11 cellular contexts compared by ENCODE assay signal in the genomic region with DNA sequence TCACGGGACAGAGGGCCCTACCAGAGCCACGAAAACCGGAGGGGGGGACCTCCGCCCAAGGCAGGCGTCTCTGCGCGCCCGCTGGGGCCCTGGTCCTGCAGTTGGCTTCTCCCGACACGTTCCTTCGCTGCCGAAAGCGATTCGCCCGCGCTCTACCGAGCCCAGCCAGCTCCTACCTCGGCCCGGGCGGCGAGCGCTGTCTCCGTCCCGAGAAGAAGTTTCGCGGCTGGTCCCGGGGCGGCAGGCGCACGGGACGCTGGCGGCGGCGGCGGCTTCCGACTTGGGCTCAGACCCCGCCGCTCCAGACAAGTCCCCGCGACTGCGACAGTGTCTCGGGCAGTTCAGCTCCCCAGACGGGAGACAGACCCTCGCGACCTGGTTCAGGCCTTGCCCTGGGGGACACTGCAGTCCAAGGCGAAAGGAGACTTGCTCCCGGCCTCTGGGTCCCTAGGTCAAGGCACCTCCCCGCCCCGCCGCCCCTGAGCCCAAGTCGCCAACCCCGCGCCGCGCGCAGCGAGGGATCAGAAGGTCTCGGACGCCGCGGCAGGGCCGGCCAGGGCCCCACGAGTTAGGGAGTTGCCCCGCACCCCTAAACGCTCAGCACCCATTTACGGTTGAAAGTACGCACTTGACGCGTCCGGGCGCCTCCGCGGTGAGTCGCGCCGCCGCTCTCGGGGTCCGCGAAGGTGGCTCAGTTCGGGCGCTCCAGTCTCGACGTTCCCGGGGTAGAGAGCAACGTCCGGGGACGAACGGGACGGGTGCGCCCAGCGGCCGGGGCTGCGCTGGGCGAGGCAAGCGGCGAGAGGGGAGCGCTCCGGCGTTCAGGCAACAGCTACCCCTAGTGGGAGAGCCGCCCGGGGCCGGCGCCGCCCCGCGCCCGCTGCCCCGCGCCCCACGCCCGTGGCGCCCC. TPM values are rescaled to one million over a fixed set of nuclear protein-coding genes. Genes with fewer than 3 reads are reported as not detected.
DNase-seq lines count a peak whose midpoint lies in the region; ATAC-seq and TF ChIP-seq lines count a peak whose summit lies in the region.
"Had no signal": no experiment of that assay in that cellular context is flagged by ENCODE, and none has a peak within 500 bp of the region (broad histone marks: within the 10 kb centered on the region; RNA-seq: fewer than 3 reads in every experiment).

No MANE protein-coding gene starts in this region.

- POLR2A ChIA-PET in SK-N-SH (lab: Yijun Ruan, JAX), result interaction anchor here (0.8 to 2.5 kb wide), 2 partner anchors 325 to 657 kb away, joined by 4 to 11 read pairs; a partner anchor contains a TSS
- POLR2A ChIA-PET in OCI-LY7 (lab: Charles Lee), result interaction anchor here (0.6 kb wide), 1 partner anchor 103 kb away, joined by 3 read pairs; no protein-coding TSS in a partner anchor

- no peak overlapping the region; a peak in 1 of 4 replicates for H3K27ac ChIP-seq in SK-N-SH (ENCODE audit: low read depth in 2 of 2, low read length in 1 of 2)
- H3K27ac ChIP-seq in dorsolateral prefrontal cortex, result peak overlapping the region in 7 of 59 donors; percentile 18 to 57 (median 31)
- peak overlapping the region; percentile 14 to 26 for H3K27ac ChIP-seq in liver (ENCODE audit: low read depth in 1 of 2, low read length in 2 of 2)
- no peak overlapping the region for H3K27ac ChIP-seq in thoracic aorta
- H3K27ac ChIP-seq in OCI-LY7 (ENCODE audit: low read depth, low read length, poor library complexity, severe bottlenecking), result no peak overlapping the region
- H3K27ac ChIP-seq: foreskin keratinocyte, HL-60 had no signal

- no peak overlapping the region for H3K9ac ChIP-seq in SK-N-SH
- no peak overlapping the region for H3K9ac ChIP-seq in liver (ENCODE audit: low read depth in 1 of 2, low read length in 2 of 2)

- no peak for TF ChIP-seq EP300 in SK-N-SH (IDR thresholded peaks at IDR 0.05; ENCODE audit: borderline replicate concordance in 1 of 2, low read depth in 1 of 2, low read length in 1 of 2)

- TF ChIP-seq RAD21 in SK-N-SH (IDR thresholded peaks at IDR 0.05; ENCODE audit: low read length), result peak; percentile 37; the same call in 1 of the 2 replicates
- peak; percentile 38 to 58 for TF ChIP-seq RAD21 in liver (IDR thresholded peaks at IDR 0.05)

- H3K4me2 ChIP-seq in SK-N-SH (no peak overlapping the region), OCI-LY7 (ENCODE audit: low read length) (no peak overlapping the region)

- no peak; the same call in 2 of the 3 replicates for ATAC-seq in SK-N-SH treated with all-trans-retinoic acid at 6 μM for 48 hours
- ATAC-seq in thoracic aorta (ENCODE audit: insufficient number of reproducible peaks, low FRiP score, low read depth), result no peak
- ATAC-seq: foreskin keratinocyte had no signal

- peak overlapping the region in 1 of 2 experiments; percentile 43; a peak in 1 of 4 replicates for H3K4me3 ChIP-seq in SK-N-SH (ENCODE audit: low read depth in 2 of 2, low read length in 1 of 2)
- H3K4me3 ChIP-seq in dorsolateral prefrontal cortex, result peak overlapping the region in 44 of 59 donors; percentile 5 to 53 (median 36)
- H3K4me3 ChIP-seq in liver (ENCODE audit: low read depth in 1 of 3, low read length in 3 of 3), result peak overlapping the region; percentile 37 to 64 (median 53)
- peak overlapping the region; percentile 57 for H3K4me3 ChIP-seq in thoracic aorta
- no peak overlapping the region for H3K4me3 ChIP-seq in OCI-LY7 (ENCODE audit: low read depth, low read length, poor library complexity, severe bottlenecking)

- TF ChIP-seq CTCF in SK-N-SH (IDR thresholded peaks at IDR 0.05), result no peak
- no peak for TF ChIP-seq CTCF in dorsolateral prefrontal cortex (IDR thresholded peaks at IDR 0.05 in 54 of 56, conservative IDR thresholded peaks at IDR 0.05 in 2 of 56; ENCODE audit: low read depth in 1 of 56, partially characterized antibody in 56 of 56)
- peak; percentile 37 for TF ChIP-seq CTCF in liver (IDR thresholded peaks at IDR 0.05; ENCODE audit: low read depth, low read length, missing input control)
- no peak for TF ChIP-seq CTCF in thoracic aorta (IDR thresholded peaks at IDR 0.05)
- no peak for TF ChIP-seq CTCF in OCI-LY7 (conservative IDR thresholded peaks at IDR 0.05; ENCODE audit: low read length)

- no TSS peak for BruUV-seq in OCI-LY7 (replicated peaks; lab: Mats Ljungman, UMichigan)

- H3K36me3 ChIP-seq in SK-N-SH (replicated peaks in 1 of 2; ENCODE audit: control insufficient read depth in 1 of 2, insufficient read depth in 2 of 2, low read length in 1 of 2) (no peaks in the 10 kb centered on the region), liver (ENCODE audit: control insufficient read depth in 4 of 4, insufficient read depth in 3 of 4, low read depth in 1 of 4, low read length in 3 of 4) (no peaks in the 10 kb centered on the region), thoracic aorta (no peaks in the 10 kb centered on the region), OCI-LY7 (ENCODE audit: insufficient read depth, low read length) (no peaks in the 10 kb centered on the region)

- H3K4me1 ChIP-seq in SK-N-SH (ENCODE audit: control insufficient read depth in 1 of 2, insufficient read depth in 2 of 2, low read depth in 1 of 2, low read length in 1 of 2), result peaks cover 0 to 38% of the 10 kb centered on the region in 2 experiments; a peak in 1 of 4 replicates
- H3K4me1 ChIP-seq in liver (ENCODE audit: control insufficient read depth in 4 of 4, insufficient read depth in 4 of 4, low read length in 3 of 4), result peaks cover 2 to 23% (median 10%) of the 10 kb centered on the region in 4 donors
- no peaks in the 10 kb centered on the region for H3K4me1 ChIP-seq in thoracic aorta (ENCODE audit: control insufficient read depth in 1 of 2, low read depth in 2 of 2)
- H3K4me1 ChIP-seq in OCI-LY7 (ENCODE audit: insufficient read depth, low read length, poor library complexity, severe bottlenecking), result peaks cover 24% of the 10 kb centered on the region
- H3K4me1 ChIP-seq: foreskin keratinocyte had no signal

- 20% methylated on average over 5 of the region's 113 CpGs for WGBS in SK-N-SH (ENCODE audit: low lambda C conversion rate)
- WGBS in liver, result 1% methylated on average over 113 of the region's 113 CpGs

- H4K20me1 ChIP-seq in SK-N-SH (ENCODE audit: insufficient read depth), result no peaks in the 10 kb centered on the region
- H4K20me1 ChIP-seq in OCI-LY7 (ENCODE audit: insufficient read depth, low read length), result no peaks in the 10 kb centered on the region

- no peak overlapping the region for H2AFZ ChIP-seq in SK-N-SH (ENCODE audit: low read depth)
- no peak overlapping the region for H2AFZ ChIP-seq in OCI-LY7 (ENCODE audit: low read length)

- H3K9me3 ChIP-seq in SK-N-SH (no peaks in the 10 kb centered on the region), liver (ENCODE audit: control insufficient read depth in 4 of 4, low read length in 3 of 4) (peaks cover 7 to 13% (median 9%) of the 10 kb centered on the region in 4 donors), thoracic aorta (peaks cover 8% of the 10 kb centered on the region), OCI-LY7 (ENCODE audit: low read length) (no peaks in the 10 kb centered on the region)

- H3K27me3 ChIP-seq in SK-N-SH (ENCODE audit: insufficient read depth) (no peaks in the 10 kb centered on the region), dorsolateral prefrontal cortex (peaks cover 4 to 79% (median 63%) of the 10 kb centered on the region in 45 donors), liver (ENCODE audit: control insufficient read depth in 4 of 4, insufficient read depth in 4 of 4, low read length in 3 of 4) (peaks cover 0 to 16% (median 10%) of the 10 kb centered on the region in 4 donors), thoracic aorta (replicated peaks; ENCODE audit: insufficient read depth) (no peaks in the 10 kb centered on the region)

- H3K79me2 ChIP-seq in SK-N-SH (ENCODE audit: insufficient read depth), result no peaks in the 10 kb centered on the region
- no peaks in the 10 kb centered on the region for H3K79me2 ChIP-seq in OCI-LY7 (ENCODE audit: insufficient read depth, low read depth, low read length)

- H3F3A ChIP-seq in SK-N-SH (replicated peaks; ENCODE audit: insufficient read depth), result no peaks in the 10 kb centered on the region

- intact Hi-C loops in dorsolateral prefrontal cortex (cut with DNase I), result no loop called here
- intact Hi-C loops in OCI-LY7 (cut with micrococcal nuclease; ENCODE audit: unreplicated experiment), result loop anchor here (10.0 kb wide), 1 partner anchor 195 kb away; no protein-coding TSS in a partner anchor

- no peaks in the 10 kb centered on the region for H3K9me2 ChIP-seq in SK-N-SH
- no peaks in the 10 kb centered on the region for H3K9me2 ChIP-seq in OCI-LY7 (ENCODE audit: insufficient read depth, low read length)

- peak; percentile 91 for DNase-seq in SK-N-SH
- DNase-seq in dorsolateral prefrontal cortex, result no peak
- no peak for DNase-seq in thoracic aorta (ENCODE audit: low spot score)
- no peak for DNase-seq in GM19240 (ENCODE audit: insufficient read length, low spot score)
- no peak for DNase-seq in OCI-LY7 (ENCODE audit: low spot score)
- DNase-seq in NCI-H2029 treated with DMSO at 0.1 percent for 48 hours (lab: John Stamatoyannopoulos, UW), result no peak
- DNase-seq: activated CD8-positive, alpha-beta memory T cell treated with anti-CD3 and anti-CD28 coated beads, Interleukin-2, amount 50 U/mL, for 4 hours had no signal

- CTCF ChIA-PET in SK-N-SH (lab: Yijun Ruan, JAX), result interaction anchor here (0.7 to 2.3 kb wide), 15 partner anchors 11 to 1177 kb away, joined by 3 to 6 read pairs (median 3); no protein-coding TSS in a partner anchor
- CTCF ChIA-PET in OCI-LY7 (lab: Charles Lee; ENCODE audit: unreplicated experiment), result interaction anchor here (0.6 kb wide), 1 partner anchor 652 kb away, joined by 3 read pairs; no protein-coding TSS in a partner anchor

TF ChIP-seq in SK-N-SH, 30 proteins besides CTCF, POLR2A, EP300 and RAD21 (continues in another document):
- TF ChIP-seq GATA2 (CRISPR knock-in tag; IDR thresholded peaks at IDR 0.05), result no peak
- TF ChIP-seq FOSL2 (IDR thresholded peaks at IDR 0.05; ENCODE audit: borderline replicate concordance, low read depth), result no peak
- no peak for TF ChIP-seq SMC3 (IDR thresholded peaks at IDR 0.05; ENCODE audit: low read depth, low read length)

TF ChIP-seq in liver, 16 proteins besides CTCF, POLR2A, EP300 and RAD21 (continues in another document):
- no peak for TF ChIP-seq YY1 (IDR thresholded peaks at IDR 0.05)

RNA-seq across cellular contexts. Expression of a gene that starts 1.4 kb away (rescaled TPM):
- 0.03 TPM in 1 of 2 replicates, not detected in the other for polyA plus RNA-seq in SK-N-SH (2012; rRNA removed)
- polyA plus RNA-seq in SK-N-SH (2012; cell fraction: cytosol; rRNA removed), result 0.01 TPM in 2 replicates
- polyA plus RNA-seq in SK-N-SH (2012; cell fraction: nucleus; rRNA removed), result not detected in 2 replicates
- 1 to 10 TPM in 43 of 120 experiments, under 1 TPM in 72, not detected in 5; 0.20 to 3.3 (median 0.79) TPM for total RNA-seq in dorsolateral prefrontal cortex
- 1 to 10 TPM in 1 of 2 donors, under 1 TPM in 1; 0.17 to 9.3 TPM for total RNA-seq in liver
- polyA plus RNA-seq in liver, result under 1 TPM in 1 of 2 donors, not detected in 1; 0.51 TPM
- under 1 TPM; 0.41 to 0.78 TPM for total RNA-seq in thoracic aorta
- 0.10 TPM in 1 of 2 replicates, not detected in the other for total RNA-seq in OCI-LY7 (2014; rRNA removed; shearing (Covaris generic))
- not detected in 2 replicates for total RNA-seq in OCI-LY7 (2022)
- total RNA-seq: foreskin keratinocyte had no signal
- polyA plus RNA-seq: foreskin keratinocyte had no signal

Comparison
In these comparisons a context has a peak if more than half of its experiments do, and no peak if none do; other contexts are left out.
1. H3K27ac ChIP-seq: peak in liver (2 of 2); none in SK-N-SH (0 of 2), thoracic aorta (0 of 2) and OCI-LY7 (single experiment).